ENCODE assay signal across 17 cellular contexts in genomic region chr9:127144670-127145458, GRCh38. TPM values are rescaled to one million over a fixed set of nuclear protein-coding genes. Genes with fewer than 3 reads are reported as not detected.
DNase-seq lines count a peak whose midpoint lies in the region; ATAC-seq and TF ChIP-seq lines count a peak whose summit lies in the region.
"Had no signal": no experiment of that assay in that cellular context is flagged by ENCODE, and none has a peak within 500 bp of the region (broad histone marks: within the 10 kb centered on the region; RNA-seq: fewer than 3 reads in every experiment).

No MANE protein-coding gene starts in this region.

- H3K9me3 ChIP-seq in esophagus squamous epithelium (no peaks in the 10 kb centered on the region), upper lobe of right lung (no peaks in the 10 kb centered on the region)

- H3K4me3 ChIP-seq in esophagus squamous epithelium (no peak overlapping the region), mesendoderm (ENCODE audit: low read length) (no peak overlapping the region), upper lobe of right lung (no peak overlapping the region)

- intact Hi-C loops in esophagus squamous epithelium (cut with DNase I) (no loop called here), upper lobe of right lung (cut with DNase I) (no loop called here)

- H3K79me2 ChIP-seq in mesendoderm (ENCODE audit: control insufficient read depth, insufficient read depth, low read length) = no peaks in the 10 kb centered on the region

- no peak overlapping the region for H3K4ac ChIP-seq in mesendoderm (ENCODE audit: low read depth, low read length)

- no peak for TF ChIP-seq POLR2A in esophagus squamous epithelium (IDR thresholded peaks at IDR 0.05)

- H4K5ac ChIP-seq in mesendoderm (ENCODE audit: low read length) = no peak overlapping the region

- no peak overlapping the region for H4K8ac ChIP-seq in mesendoderm (ENCODE audit: low read depth, low read length)

- 85 to 90% methylated on average over 8 of the region's 8 CpGs for WGBS in esophagus squamous epithelium, 2 donors
- no CpG with 5 or more reads among the region's 8 CpGs for WGBS in mesendoderm (ENCODE audit: extremely low coverage, insufficient coverage, low lambda C conversion rate)

- no peaks in the 10 kb centered on the region for H3K79me1 ChIP-seq in mesendoderm (ENCODE audit: low read length)

- peak; percentile 79 for DNase-seq in NCI-H82 (lab: John Stamatoyannopoulos, UW)
- no peak for DNase-seq in NCI-H82 treated with DMSO at 0.1 percent for 48 hours (lab: John Stamatoyannopoulos, UW; ENCODE audit: unreplicated experiment)
- no peak for DNase-seq in esophagus squamous epithelium (lab: John Stamatoyannopoulos, UW)
- DNase-seq in mesendoderm = peak; percentile 23
- DNase-seq in upper lobe of right lung = peak; percentile 42
- no peak for DNase-seq in NK-92 (lab: John Stamatoyannopoulos, UW; ENCODE audit: unreplicated experiment)
- no peak for DNase-seq in Kasumi-1 (lab: John Stamatoyannopoulos, UW)
- no peak for DNase-seq in NOMO-1 treated with DMSO at 0.1 percent for 48 hours (lab: John Stamatoyannopoulos, UW; ENCODE audit: unreplicated experiment)
- DNase-seq: effector CD8-positive, alpha-beta T cell; foreskin fibroblast; NCI-H1092 treated with DMSO at 0.1 percent for 48 hours; NCI-H526 treated with DMSO at 0.1 percent for 48 hours; RPMI8226; substantia nigra; T-helper 1 cell had no signal

- no peak overlapping the region for H3K56ac ChIP-seq in mesendoderm (ENCODE audit: low read length)

- ATAC-seq in upper lobe of right lung = peak; percentile 47
- ATAC-seq: CD8-positive, alpha-beta T cell; WTC11 had no signal

- no peak overlapping the region for H2BK120ac ChIP-seq in mesendoderm (ENCODE audit: low read depth, low read length)

- no peak overlapping the region for H3K9ac ChIP-seq in mesendoderm (ENCODE audit: low read length)

- no peak overlapping the region for H2AK5ac ChIP-seq in mesendoderm (ENCODE audit: low read length)

- H3K4me1 ChIP-seq in esophagus squamous epithelium (peaks cover 0 to 14% (median 0%) of the 10 kb centered on the region in 3 donors), mesendoderm (ENCODE audit: control insufficient read depth, low read depth, low read length) (no peaks in the 10 kb centered on the region), upper lobe of right lung (peaks cover 9% of the 10 kb centered on the region)

- H2BK15ac ChIP-seq in mesendoderm (replicated peaks; ENCODE audit: low read depth) = no peak overlapping the region

- no peak overlapping the region for H3K23ac ChIP-seq in mesendoderm (ENCODE audit: low read length)

- no peak overlapping the region for H3K18ac ChIP-seq in mesendoderm (ENCODE audit: low read length)

- no peak overlapping the region for H3K4me2 ChIP-seq in mesendoderm (ENCODE audit: low read length)

- no peaks in the 10 kb centered on the region for H3K27me3 ChIP-seq in esophagus squamous epithelium
- no peaks in the 10 kb centered on the region for H3K27me3 ChIP-seq in mesendoderm (ENCODE audit: insufficient read depth, low read length, poor library complexity)
- no peaks in the 10 kb centered on the region for H3K27me3 ChIP-seq in upper lobe of right lung

- H3K27ac ChIP-seq in esophagus squamous epithelium (peak overlapping the region in 3 of 4 donors; percentile 48 to 81 (median 54)), mesendoderm (ENCODE audit: low read depth, low read length) (no peak overlapping the region), upper lobe of right lung (no peak overlapping the region)

- H2BK5ac ChIP-seq in mesendoderm (ENCODE audit: low read length) = no peak overlapping the region

- TF ChIP-seq CTCF in esophagus squamous epithelium (IDR thresholded peaks at IDR 0.05) = no peak
- peak; percentile 18 for TF ChIP-seq CTCF in upper lobe of right lung (IDR thresholded peaks at IDR 0.05)

- no peaks in the 10 kb centered on the region for H3K36me3 ChIP-seq in esophagus squamous epithelium
- H3K36me3 ChIP-seq in mesendoderm (ENCODE audit: control insufficient read depth, insufficient read depth, low read length) = no peaks in the 10 kb centered on the region
- H3K36me3 ChIP-seq in upper lobe of right lung = no peaks in the 10 kb centered on the region

RNA-seq across cellular contexts. Expression of gene ANGPTL2, which starts 22.4 kb away (rescaled TPM):
- 10 to 100 TPM in 1 of 4 donors, 1 to 10 TPM in 3; 2.4 to 24.6 (median 7.6) TPM for total RNA-seq in esophagus squamous epithelium
- polyA plus RNA-seq in mesendoderm (2013, experiment 1 of 2) = 5.8 TPM
- 6.1 TPM for polyA plus RNA-seq in mesendoderm (2013, experiment 2 of 2)
- total RNA-seq in upper lobe of right lung = 19.4 TPM
- total RNA-seq: CD8-positive, alpha-beta T cell had no signal

Comparison
In these comparisons a context has a peak if more than half of its experiments do, and no peak if none do; other contexts are left out.
1. DNase-seq: peak in NCI-H82 (single experiment), mesendoderm (single experiment) and upper lobe of right lung (single experiment); none in NCI-H82 treated with DMSO at 0.1 percent for 48 hours (single experiment), esophagus squamous epithelium (single experiment), NK-92 (single experiment), Kasumi-1 (0 of 2) and NOMO-1 treated with DMSO at 0.1 percent for 48 hours (single experiment).
2. H3K27ac ChIP-seq: peak in esophagus squamous epithelium (3 of 4); none in mesendoderm (single experiment) and upper lobe of right lung (single experiment).